In genomic region chr11:83827940-83828554, GRCh38 we compare ENCODE assay signal across 8 cellular contexts.
DNase-seq lines count a peak whose midpoint lies in the region; ATAC-seq and TF ChIP-seq lines count a peak whose summit lies in the region.

No MANE protein-coding gene starts in this region.

- DNase-seq in AG09309 (ENCODE audit: low read depth): no peak
- peak; percentile 55 for DNase-seq in NCI-H446 treated with DMSO at 0.1 percent for 48 hours (lab: John Stamatoyannopoulos, UW)
- DNase-seq in brain microvascular endothelial cell: peak; percentile 35
- DNase-seq in medulla oblongata (ENCODE audit: extremely low spot score): peak; percentile 70
- no peak for DNase-seq in stimulated activated CD4-positive, alpha-beta T cell treated with anti-CD3 and anti-CD28 coated beads, Interleukin-2, amount 100 ng/mL, for 48 hours
- DNase-seq in C1 segment of cervical spinal cord (lab: John Stamatoyannopoulos, UW): no peak

- H3K36me3 ChIP-seq in brain microvascular endothelial cell (replicated peaks): no peaks in the 10 kb centered on the region

- in situ Hi-C loops in brain microvascular endothelial cell (cut with HindIII; ENCODE audit: low pct_ligation_motif_present, low sequenced_read_pairs): no loop called here

- TF ChIP-seq CTCF in AG09309 (IDR thresholded peaks at IDR 0.05; ENCODE audit: control insufficient read depth, insufficient read depth, low read depth, low read length, missing control alignments): peak; percentile 50
- TF ChIP-seq CTCF in brain microvascular endothelial cell (IDR thresholded peaks at IDR 0.05; ENCODE audit: low read depth, low read length, missing control alignments): peak; percentile 50

- H3K4me3 ChIP-seq in AG09309 (ENCODE audit: control insufficient read depth, low read depth, low read length) (no peak overlapping the region; the same call in 1 of the 2 replicates), brain microvascular endothelial cell (ENCODE audit: low read depth, low read length) (peak overlapping the region; percentile 2)

- H3K27ac ChIP-seq in brain microvascular endothelial cell: peak overlapping the region; percentile 34

- no peaks in the 10 kb centered on the region for H3K27me3 ChIP-seq in brain microvascular endothelial cell (replicated peaks)

- ATAC-seq in GM18520 (IDR thresholded peaks at IDR 0.05; ENCODE audit: unreplicated experiment) (peak; percentile 74), HG03025 (IDR thresholded peaks at IDR 0.05; ENCODE audit: low FRiP score, unreplicated experiment) (peak; percentile 66)

Comparison
In these comparisons a context has a peak if more than half of its experiments do, and no peak if none do; other contexts are left out.
1. DNase-seq: peak in NCI-H446 treated with DMSO at 0.1 percent for 48 hours (single experiment), brain microvascular endothelial cell (single experiment) and medulla oblongata (single experiment); none in AG09309 (single experiment), stimulated activated CD4-positive, alpha-beta T cell treated with anti-CD3 and anti-CD28 coated beads, Interleukin-2, amount 100 ng/mL, for 48 hours (0 of 2) and C1 segment of cervical spinal cord (0 of 14).